ENCODE assay signal across 1 cellular context in genomic region chr5:149405550-149406202, GRCh38.
TF ChIP-seq lines count a peak whose summit lies in the region.

No MANE protein-coding gene starts in this region.

TF ChIP-seq in WTC11, 78 proteins besides CTCF, POLR2A, EP300 and RAD21 (continued from another document):
- no peak for TF ChIP-seq AFF4 (CRISPR knock-in tag; IDR thresholded peaks at IDR 0.05; ENCODE audit: borderline replicate concordance)
- no peak for TF ChIP-seq ZNF219 (CRISPR knock-in tag; IDR thresholded peaks at IDR 0.05; ENCODE audit: borderline replicate concordance)
- TF ChIP-seq, protein P1, sequence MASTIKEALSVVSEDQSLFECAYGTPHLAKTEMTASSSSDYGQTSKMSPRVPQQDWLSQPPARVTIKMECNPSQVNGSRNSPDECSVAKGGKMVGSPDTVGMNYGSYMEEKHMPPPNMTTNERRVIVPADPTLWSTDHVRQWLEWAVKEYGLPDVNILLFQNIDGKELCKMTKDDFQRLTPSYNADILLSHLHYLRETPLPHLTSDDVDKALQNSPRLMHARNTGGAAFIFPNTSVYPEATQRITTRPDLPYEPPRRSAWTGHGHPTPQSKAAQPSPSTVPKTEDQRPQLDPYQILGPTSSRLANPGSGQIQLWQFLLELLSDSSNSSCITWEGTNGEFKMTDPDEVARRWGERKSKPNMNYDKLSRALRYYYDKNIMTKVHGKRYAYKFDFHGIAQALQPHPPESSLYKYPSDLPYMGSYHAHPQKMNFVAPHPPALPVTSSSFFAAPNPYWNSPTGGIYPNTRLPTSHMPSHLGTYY (CRISPR knock-in tag; IDR thresholded peaks at IDR 0.05), result no peak
- no peak for TF ChIP-seq TEAD4 (CRISPR knock-in tag; IDR thresholded peaks at IDR 0.05)
- TF ChIP-seq ARID4B (CRISPR knock-in tag; IDR thresholded peaks at IDR 0.05; ENCODE audit: borderline replicate concordance), result no peak
- TF ChIP-seq, protein P2, sequence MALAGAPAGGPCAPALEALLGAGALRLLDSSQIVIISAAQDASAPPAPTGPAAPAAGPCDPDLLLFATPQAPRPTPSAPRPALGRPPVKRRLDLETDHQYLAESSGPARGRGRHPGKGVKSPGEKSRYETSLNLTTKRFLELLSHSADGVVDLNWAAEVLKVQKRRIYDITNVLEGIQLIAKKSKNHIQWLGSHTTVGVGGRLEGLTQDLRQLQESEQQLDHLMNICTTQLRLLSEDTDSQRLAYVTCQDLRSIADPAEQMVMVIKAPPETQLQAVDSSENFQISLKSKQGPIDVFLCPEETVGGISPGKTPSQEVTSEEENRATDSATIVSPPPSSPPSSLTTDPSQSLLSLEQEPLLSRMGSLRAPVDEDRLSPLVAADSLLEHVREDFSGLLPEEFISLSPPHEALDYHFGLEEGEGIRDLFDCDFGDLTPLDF (CRISPR knock-in tag; IDR thresholded peaks at IDR 0.05), result no peak
- no peak for TF ChIP-seq RELA (CRISPR knock-in tag; IDR thresholded peaks at IDR 0.05; ENCODE audit: borderline replicate concordance)
- no peak for TF ChIP-seq NFYB (CRISPR knock-in tag; conservative IDR thresholded peaks at IDR 0.05; ENCODE audit: low read depth)
